In the genomic region with DNA sequence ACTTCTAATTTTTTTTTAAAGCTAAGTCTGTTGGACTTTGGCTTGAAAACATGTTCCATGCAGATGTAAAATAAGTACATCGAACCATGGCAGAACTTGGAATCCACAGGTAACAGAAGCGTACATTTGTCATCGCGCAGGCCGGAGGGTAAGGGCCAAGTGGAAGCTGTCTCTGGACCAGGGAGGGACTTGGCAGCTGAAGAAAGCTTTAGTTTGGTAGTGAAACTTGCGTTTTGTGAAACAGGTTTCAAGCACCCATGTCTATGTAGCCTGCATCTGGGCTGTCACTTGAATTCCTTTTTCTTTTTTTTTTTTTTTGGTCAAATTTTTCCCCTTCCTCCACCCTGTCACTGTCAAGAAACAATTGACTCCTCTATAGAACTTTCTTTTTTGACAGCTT, we compare ENCODE assay signal across 1 cellular context.
TF ChIP-seq lines count a peak whose summit lies in the region.

No MANE protein-coding gene starts in this region.

TF ChIP-seq in IMR-90, 13 proteins besides CTCF, POLR2A, EP300 and RAD21 (continued from another document):
- TF ChIP-seq, protein P1, sequence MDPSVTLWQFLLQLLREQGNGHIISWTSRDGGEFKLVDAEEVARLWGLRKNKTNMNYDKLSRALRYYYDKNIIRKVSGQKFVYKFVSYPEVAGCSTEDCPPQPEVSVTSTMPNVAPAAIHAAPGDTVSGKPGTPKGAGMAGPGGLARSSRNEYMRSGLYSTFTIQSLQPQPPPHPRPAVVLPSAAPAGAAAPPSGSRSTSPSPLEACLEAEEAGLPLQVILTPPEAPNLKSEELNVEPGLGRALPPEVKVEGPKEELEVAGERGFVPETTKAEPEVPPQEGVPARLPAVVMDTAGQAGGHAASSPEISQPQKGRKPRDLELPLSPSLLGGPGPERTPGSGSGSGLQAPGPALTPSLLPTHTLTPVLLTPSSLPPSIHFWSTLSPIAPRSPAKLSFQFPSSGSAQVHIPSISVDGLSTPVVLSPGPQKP (IDR thresholded peaks at IDR 0.05; ENCODE audit: borderline replicate concordance, low read depth, low read length) = no peak
- TF ChIP-seq RCOR1 (IDR thresholded peaks at IDR 0.05; ENCODE audit: insufficient replicate concordance, low read length) (no peak), FOS (IDR thresholded peaks at IDR 0.05; ENCODE audit: low read depth, low read length) (no peak), SMC3 (IDR thresholded peaks at IDR 0.05; ENCODE audit: low read depth, low read length) (no peak), MAZ (IDR thresholded peaks at IDR 0.05; ENCODE audit: borderline replicate concordance, low read depth, low read length) (no peak), MXI1 (IDR thresholded peaks at IDR 0.05; ENCODE audit: borderline replicate concordance, low read depth, low read length) (no peak), CHD1 (IDR thresholded peaks at IDR 0.05; ENCODE audit: low read depth, low read length) (no peak), MAFK (IDR thresholded peaks at IDR 0.05; ENCODE audit: low read depth, low read length) (no peak), RFX5 (IDR thresholded peaks at IDR 0.05; ENCODE audit: low read depth, low read length) (no peak), CEBPB (IDR thresholded peaks at IDR 0.05; ENCODE audit: low read depth, low read length) (no peak)
